Comparison of ENCODE assay signal across 9 cellular contexts in the genomic region with DNA sequence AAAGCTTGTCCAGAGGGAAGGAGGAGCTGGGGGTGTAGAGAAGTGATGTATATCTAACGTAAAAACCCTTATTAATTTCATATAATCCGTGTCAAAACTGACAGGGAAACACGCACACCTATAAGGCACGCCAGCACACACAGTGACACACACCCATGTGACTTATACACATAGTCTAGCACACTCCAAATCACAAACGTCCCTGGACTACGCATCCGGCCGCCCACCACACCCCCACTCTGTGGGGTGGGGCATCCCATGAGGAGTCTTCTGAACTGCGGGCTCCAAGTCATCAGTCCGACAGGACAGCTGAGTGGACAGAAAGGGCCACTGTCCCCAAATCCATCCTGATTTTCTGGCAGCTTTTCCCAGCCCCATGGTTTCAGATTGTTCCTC. TPM values are rescaled to one million over a fixed set of nuclear protein-coding genes. Genes with fewer than 3 reads are reported as not detected.
DNase-seq lines count a peak whose midpoint lies in the region; ATAC-seq and TF ChIP-seq lines count a peak whose summit lies in the region.
"Had no signal": no experiment of that assay in that cellular context is flagged by ENCODE, and none has a peak within 500 bp of the region (broad histone marks: within the 10 kb centered on the region; RNA-seq: fewer than 3 reads in every experiment).

No MANE protein-coding gene starts in this region.

- peak overlapping the region; percentile 96 for H3K4me3 ChIP-seq in GM12865 (ENCODE audit: low read depth, low read length)

- no peak for ATAC-seq in HG02623 (IDR thresholded peaks at IDR 0.05; ENCODE audit: unreplicated experiment)

- TF ChIP-seq CTCF in GM12865 (IDR thresholded peaks at IDR 0.05; ENCODE audit: insufficient read depth, low read depth, low read length, missing control alignments): no peak

- DNase-seq in GM12865 (ENCODE audit: low read depth): peak; percentile 64
- peak; percentile 75 for DNase-seq in HK-2 (ENCODE audit: unreplicated experiment)
- DNase-seq in activated CD4-positive, alpha-beta T cell treated with anti-CD3 and anti-CD28 coated beads for 1 hour: peak; percentile 22
- DNase-seq in dedifferentiated amniotic fluid mesenchymal stem cell (ENCODE audit: extremely low spot score): peak; percentile 36
- DNase-seq in lung microvascular endothelial cell (ENCODE audit: low read depth in 2 of 2): peak; percentile 49 to 61
- DNase-seq in stimulated activated CD8-positive, alpha-beta memory T cell treated with anti-CD3 and anti-CD28 coated beads, Interleukin-15, amount 100 ng/mL, for 24 hours (ENCODE audit: low read depth): peak; percentile 15
- no peak for DNase-seq in iPS-NIHi7 (ENCODE audit: extremely low spot score)

RNA-seq across cellular contexts. Expression of a gene that starts 0.8 kb away (rescaled TPM):
- total RNA-seq in lung microvascular endothelial cell: 36.2 and 60.7 TPM in 2 replicates

RNA-seq across cellular contexts. Expression of a gene that starts 15.6 kb away (rescaled TPM):
- total RNA-seq in lung microvascular endothelial cell: not detected in 2 replicates
- total RNA-seq: dermis microvascular lymphatic vessel endothelial cell had no signal

RNA-seq across cellular contexts. Expression of a gene that starts 54.6 kb away (rescaled TPM):
- not detected in 2 replicates for total RNA-seq in lung microvascular endothelial cell
- total RNA-seq: dermis microvascular lymphatic vessel endothelial cell had no signal

RNA-seq across cellular contexts. Expression of a gene that starts 56.4 kb away (rescaled TPM):
- total RNA-seq in lung microvascular endothelial cell: 46.6 and 51.6 TPM in 2 replicates
